Comparison of ENCODE assay signal across 8 cellular contexts in the genomic region with DNA sequence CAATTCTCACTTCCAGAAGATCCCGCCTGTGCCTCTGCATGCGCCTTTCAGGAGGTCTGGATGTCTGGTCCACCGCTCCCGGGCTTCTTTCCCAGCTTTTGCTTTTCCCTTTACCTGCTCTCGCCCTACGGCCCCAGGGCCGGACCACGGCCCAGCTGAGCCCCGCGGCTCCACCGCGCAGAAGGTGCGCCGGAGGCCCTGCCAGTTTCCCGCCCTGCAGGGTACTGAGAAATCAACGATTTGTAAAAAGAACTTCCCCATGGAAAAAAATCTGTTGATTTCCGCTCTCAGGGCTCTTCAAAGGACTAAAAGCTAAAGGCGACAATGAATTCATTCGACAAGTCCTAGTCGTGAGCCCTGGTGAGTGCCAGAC. TPM values are rescaled to one million over a fixed set of nuclear protein-coding genes. Genes with fewer than 3 reads are reported as not detected.
DNase-seq lines count a peak whose midpoint lies in the region; ATAC-seq, FAIRE-seq and TF ChIP-seq lines count a peak whose summit lies in the region.

No MANE protein-coding gene starts in this region.

- in situ Hi-C loops in GM13976 (cut with MboI; ENCODE audit: low sequenced_read_pairs, unreplicated experiment), result no loop called here

- peaks cover 75% of the 10 kb centered on the region for H3K27me3 Mint-ChIP-seq in activated T-helper 1 cell treated with anti-CD3 and anti-CD28 coated beads, Interleukin-12 subunit alpha, Interleukin-12 subunit beta, Interleukin-2, Interleukin-4 antibody, amounts not matched to agents 30 ng/mL and 10 ng/mL and 1 ng/mL, durations not matched to agents 14 hours and 24 hours and 36 hours (ENCODE audit: insufficient read depth)

- H3K4me3 Mint-ChIP-seq in activated T-helper 1 cell treated with anti-CD3 and anti-CD28 coated beads, Interleukin-12 subunit alpha, Interleukin-12 subunit beta, Interleukin-2, Interleukin-4 antibody, amounts not matched to agents 30 ng/mL and 10 ng/mL and 1 ng/mL, durations not matched to agents 14 hours and 24 hours and 36 hours, result peak overlapping the region; percentile 84

- H3K9me3 Mint-ChIP-seq in activated T-helper 1 cell treated with anti-CD3 and anti-CD28 coated beads, Interleukin-12 subunit alpha, Interleukin-12 subunit beta, Interleukin-2, Interleukin-4 antibody, amounts not matched to agents 30 ng/mL and 10 ng/mL and 1 ng/mL, durations not matched to agents 14 hours and 24 hours and 36 hours, result no peaks in the 10 kb centered on the region

- intact Hi-C loops in activated T-helper 1 cell treated with anti-CD3 and anti-CD28 coated beads, Interleukin-12 subunit alpha, Interleukin-12 subunit beta, Interleukin-2, Interleukin-4 antibody, amounts not matched to agents 30 ng/mL and 10 ng/mL and 1 ng/mL, durations not matched to agents 14 hours and 24 hours and 36 hours (cut with micrococcal nuclease), result no loop called here

- FAIRE-seq in RCC 7860 (lab: Jason Lieb, UNC), result no peak

- peak overlapping the region; percentile 86 for H3K9ac ChIP-seq in skeletal muscle satellite cell (ENCODE audit: low read depth, low read length)

- H3K4me1 Mint-ChIP-seq in activated T-helper 1 cell treated with anti-CD3 and anti-CD28 coated beads, Interleukin-12 subunit alpha, Interleukin-12 subunit beta, Interleukin-2, Interleukin-4 antibody, amounts not matched to agents 30 ng/mL and 10 ng/mL and 1 ng/mL, durations not matched to agents 14 hours and 24 hours and 36 hours (ENCODE audit: low read depth), result peaks cover 21% of the 10 kb centered on the region

- peaks cover 2% of the 10 kb centered on the region for H3K36me3 Mint-ChIP-seq in activated T-helper 1 cell treated with anti-CD3 and anti-CD28 coated beads, Interleukin-12 subunit alpha, Interleukin-12 subunit beta, Interleukin-2, Interleukin-4 antibody, amounts not matched to agents 30 ng/mL and 10 ng/mL and 1 ng/mL, durations not matched to agents 14 hours and 24 hours and 36 hours (ENCODE audit: low read depth)

- H3K36me3 ChIP-seq in right atrium auricular region (no peaks in the 10 kb centered on the region), skeletal muscle satellite cell (ENCODE audit: insufficient read depth, low read length) (no peaks in the 10 kb centered on the region)

- H3K9me3 ChIP-seq in right atrium auricular region, result no peaks in the 10 kb centered on the region
- H3K9me3 ChIP-seq in skeletal muscle satellite cell (replicated peaks; ENCODE audit: low read length), result no peaks in the 10 kb centered on the region

- no peak for ATAC-seq in HG03378 (IDR thresholded peaks at IDR 0.05; ENCODE audit: unreplicated experiment)

- peak overlapping the region; percentile 80 to 91 for H3K27ac ChIP-seq in right atrium auricular region

- H3K4me3 ChIP-seq in right atrium auricular region (peak overlapping the region; percentile 46 to 62), skeletal muscle satellite cell (ENCODE audit: low read length) (peak overlapping the region; percentile 78)

- DNase-seq in GM13976 (ENCODE audit: low spot score) (peak; percentile 49), right atrium auricular region (ENCODE audit: low spot score) (no peak), RCC 7860 (ENCODE audit: low spot score) (no peak), NCI-H1694 (lab: John Stamatoyannopoulos, UW) (no peak), cerebellar nuclear complex (lab: John Stamatoyannopoulos, UW) (no peak)
- DNase-seq in activated T-helper 1 cell treated with anti-CD3 and anti-CD28 coated beads, Interleukin-12 subunit alpha, Interleukin-12 subunit beta, Interleukin-2, Interleukin-4 antibody, amounts not matched to agents 30 ng/mL and 10 ng/mL and 1 ng/mL, durations not matched to agents 14 hours and 24 hours and 36 hours (ENCODE audit: low spot score), result no peak

- H3K4me1 ChIP-seq in right atrium auricular region (peaks cover 0 to 11% of the 10 kb centered on the region in 2 donors), skeletal muscle satellite cell (ENCODE audit: control insufficient read depth, insufficient read depth, low read length) (peaks cover 15% of the 10 kb centered on the region)

- no peaks in the 10 kb centered on the region for H3K27me3 ChIP-seq in right atrium auricular region
- H3K27me3 ChIP-seq in skeletal muscle satellite cell (ENCODE audit: control insufficient read depth, insufficient read depth, low read length), result peaks cover 22% of the 10 kb centered on the region

- peak overlapping the region; percentile 90 for H3K4me2 ChIP-seq in skeletal muscle satellite cell (ENCODE audit: low read length)

- H3K27ac Mint-ChIP-seq in activated T-helper 1 cell treated with anti-CD3 and anti-CD28 coated beads, Interleukin-12 subunit alpha, Interleukin-12 subunit beta, Interleukin-2, Interleukin-4 antibody, amounts not matched to agents 30 ng/mL and 10 ng/mL and 1 ng/mL, durations not matched to agents 14 hours and 24 hours and 36 hours, result no peak overlapping the region

- TF ChIP-seq CTCF in GM13976 (IDR thresholded peaks at IDR 0.05; ENCODE audit: borderline replicate concordance, control extremely low read depth, extremely low read depth, insufficient read depth, missing control alignments), result peak; percentile 4
- no peak for TF ChIP-seq CTCF in right atrium auricular region (IDR thresholded peaks at IDR 0.05)

RNA-seq across cellular contexts. Expression of gene RNU1-2, which starts 7.0 kb away (rescaled TPM):
- total RNA-seq in activated T-helper 1 cell treated with anti-CD3 and anti-CD28 coated beads, Interleukin-12 subunit alpha, Interleukin-12 subunit beta, Interleukin-2, Interleukin-4 antibody, amounts not matched to agents 30 ng/mL and 10 ng/mL and 1 ng/mL, durations not matched to agents 14 hours and 24 hours and 36 hours, result 2,178 and 3,041 TPM in 2 replicates
- total RNA-seq in right atrium auricular region, result not detected
- under 0.01 TPM in 2 replicates for total RNA-seq in skeletal muscle satellite cell (2012; rRNA removed)

RNA-seq across cellular contexts. Expression of gene CROCC, which starts 32.9 kb away (rescaled TPM):
- total RNA-seq in activated T-helper 1 cell treated with anti-CD3 and anti-CD28 coated beads, Interleukin-12 subunit alpha, Interleukin-12 subunit beta, Interleukin-2, Interleukin-4 antibody, amounts not matched to agents 30 ng/mL and 10 ng/mL and 1 ng/mL, durations not matched to agents 14 hours and 24 hours and 36 hours, result 22.1 and 22.6 TPM in 2 replicates
- 10 to 100 TPM; 10.0 to 11.7 TPM for total RNA-seq in right atrium auricular region
- 10.0 and 14.2 TPM in 2 replicates for total RNA-seq in skeletal muscle satellite cell (2012; rRNA removed)

Comparison
In these comparisons a context has a peak if more than half of its experiments do, and no peak if none do; other contexts are left out.
1. RNA of gene RNU1-2, which starts 7.0 kb away (total RNA-seq): 2,178 to 3,041 TPM in activated T-helper 1 cell treated with anti-CD3 and anti-CD28 coated beads, Interleukin-12 subunit alpha, Interleukin-12 subunit beta, Interleukin-2, Interleukin-4 antibody, amounts not matched to agents 30 ng/mL and 10 ng/mL and 1 ng/mL, durations not matched to agents 14 hours and 24 hours and 36 hours; not detected in right atrium auricular region; every median in the first group is over 1,000 times any median in the second.